31 cellular contexts compared by ENCODE assay signal in genomic region chr11:18548001-18548400, GRCh38. TPM values are rescaled to one million over a fixed set of nuclear protein-coding genes. Genes with fewer than 3 reads are reported as not detected.
"Had no signal": no experiment of that assay in that cellular context is flagged by ENCODE, and none has a peak within 500 bp of the region (broad histone marks: within the 10 kb centered on the region; RNA-seq: fewer than 3 reads in every experiment).

No MANE protein-coding gene starts in this region.

- ATAC-seq: activated naive CD4-positive, alpha-beta T cell treated with anti-CD3 and anti-CD28 coated beads, Interleukin-2, amount 50 U/mL, for 72 hours; activated naive CD8-positive, alpha-beta T cell treated with anti-CD3 and anti-CD28 coated beads, Interleukin-2, amount 50 U/mL, for 24 hours; activated T-cell treated with anti-CD3 and anti-CD28 coated beads, Interleukin-2, amount 50 U/mL, for 72 hours; body of pancreas; effector memory CD8-positive, alpha-beta T cell; gastroesophageal sphincter had no signal

- H3K9me3 Mint-ChIP-seq: activated CD4-positive, alpha-beta memory T cell treated with anti-CD3 and anti-CD28 coated beads, Interleukin-2, amount 10 ng/mL, durations not matched to agents 7 days and 5 days; activated CD4-positive, alpha-beta T cell treated with anti-CD3 and anti-CD28 coated beads, Interleukin-2, amount 10 ng/mL, durations not matched to agents 7 days and 5 days; activated naive CD4-positive, alpha-beta T cell treated with anti-CD3 and anti-CD28 coated beads, Interleukin-2, amount 10 ng/mL, durations not matched to agents 7 days and 5 days; activated naive CD4-positive, alpha-beta T cell treated with anti-CD3 and anti-CD28 coated beads, Interleukin-2, amount 50 U/mL, for 72 hours; activated naive CD8-positive, alpha-beta T cell treated with anti-CD3 and anti-CD28 coated beads, Interleukin-2, amount 50 U/mL, for 24 hours; activated T-cell treated with anti-CD3 and anti-CD28 coated beads, Interleukin-2, amount 50 U/mL, for 24 hours; activated T-cell treated with anti-CD3 and anti-CD28 coated beads, Interleukin-2, amount 50 U/mL, for 72 hours; effector memory CD8-positive, alpha-beta T cell had no signal

- H3K9me3 ChIP-seq: adrenal gland, body of pancreas, esophagus muscularis mucosa, gastroesophageal sphincter had no signal

- H3K4me1 Mint-ChIP-seq: activated CD4-positive, alpha-beta memory T cell treated with anti-CD3 and anti-CD28 coated beads, Interleukin-2, amount 10 ng/mL, durations not matched to agents 7 days and 5 days; activated CD4-positive, alpha-beta T cell treated with anti-CD3 and anti-CD28 coated beads, Interleukin-2, amount 10 ng/mL, durations not matched to agents 7 days and 5 days; activated naive CD4-positive, alpha-beta T cell treated with anti-CD3 and anti-CD28 coated beads, Interleukin-2, amount 10 ng/mL, durations not matched to agents 7 days and 5 days; activated naive CD8-positive, alpha-beta T cell treated with anti-CD3 and anti-CD28 coated beads, Interleukin-2, amount 50 U/mL, for 24 hours had no signal

- H3K4me3 Mint-ChIP-seq: activated CD4-positive, alpha-beta memory T cell treated with anti-CD3 and anti-CD28 coated beads, Interleukin-2, amount 10 ng/mL, durations not matched to agents 7 days and 5 days; activated CD4-positive, alpha-beta T cell treated with anti-CD3 and anti-CD28 coated beads, Interleukin-2, amount 10 ng/mL, durations not matched to agents 7 days and 5 days; activated naive CD4-positive, alpha-beta T cell treated with anti-CD3 and anti-CD28 coated beads, Interleukin-2, amount 10 ng/mL, durations not matched to agents 7 days and 5 days; activated naive CD8-positive, alpha-beta T cell treated with anti-CD3 and anti-CD28 coated beads, Interleukin-2, amount 50 U/mL, for 24 hours; activated T-cell treated with anti-CD3 and anti-CD28 coated beads, Interleukin-2, amount 50 U/mL, for 24 hours; activated T-cell treated with anti-CD3 and anti-CD28 coated beads, Interleukin-2, amount 50 U/mL, for 72 hours; effector memory CD8-positive, alpha-beta T cell had no signal

- H3K4me1 ChIP-seq: adrenal gland, body of pancreas, esophagus muscularis mucosa, gastroesophageal sphincter had no signal

- FAIRE-seq: colon had no signal

- H3K27me3 Mint-ChIP-seq: activated CD4-positive, alpha-beta memory T cell treated with anti-CD3 and anti-CD28 coated beads, Interleukin-2, amount 10 ng/mL, durations not matched to agents 7 days and 5 days; activated CD4-positive, alpha-beta T cell treated with anti-CD3 and anti-CD28 coated beads, Interleukin-2, amount 10 ng/mL, durations not matched to agents 7 days and 5 days; activated naive CD4-positive, alpha-beta T cell treated with anti-CD3 and anti-CD28 coated beads, Interleukin-2, amount 10 ng/mL, durations not matched to agents 7 days and 5 days; activated naive CD8-positive, alpha-beta T cell treated with anti-CD3 and anti-CD28 coated beads, Interleukin-2, amount 50 U/mL, for 24 hours; activated T-cell treated with anti-CD3 and anti-CD28 coated beads, Interleukin-2, amount 50 U/mL, for 24 hours; effector memory CD8-positive, alpha-beta T cell had no signal

- H3K27ac Mint-ChIP-seq: activated CD4-positive, alpha-beta memory T cell treated with anti-CD3 and anti-CD28 coated beads, Interleukin-2, amount 10 ng/mL, durations not matched to agents 7 days and 5 days; activated CD4-positive, alpha-beta T cell treated with anti-CD3 and anti-CD28 coated beads, Interleukin-2, amount 10 ng/mL, durations not matched to agents 7 days and 5 days; activated naive CD4-positive, alpha-beta T cell treated with anti-CD3 and anti-CD28 coated beads, Interleukin-2, amount 10 ng/mL, durations not matched to agents 7 days and 5 days; activated naive CD8-positive, alpha-beta T cell treated with anti-CD3 and anti-CD28 coated beads, Interleukin-2, amount 50 U/mL, for 24 hours; activated T-cell treated with anti-CD3 and anti-CD28 coated beads, Interleukin-2, amount 50 U/mL, for 24 hours; activated T-cell treated with anti-CD3 and anti-CD28 coated beads, Interleukin-2, amount 50 U/mL, for 72 hours had no signal

- H3K4me3 ChIP-seq: adrenal gland, body of pancreas, esophagus muscularis mucosa, gastroesophageal sphincter had no signal

- DNase-seq: activated CD4-positive, alpha-beta memory T cell treated with anti-CD3 and anti-CD28 coated beads, Interleukin-2, amount 10 ng/mL, durations not matched to agents 7 days and 5 days; activated CD4-positive, alpha-beta T cell treated with anti-CD3 and anti-CD28 coated beads for 4 hours; activated CD4-positive, alpha-beta T cell treated with anti-CD3 and anti-CD28 coated beads, Interleukin-2, amount 10 ng/mL, durations not matched to agents 7 days and 5 days; activated CD4-positive, alpha-beta T cell treated with anti-CD3 and anti-CD28 coated beads, Interleukin-2, amount 50 U/mL, for 4 hours; activated CD4-positive, CD25-positive, alpha-beta regulatory T cell; activated CD4-positive, CD25-positive, alpha-beta regulatory T cell treated with anti-CD3 and anti-CD28 coated beads, Interleukin-2, amount 50 U/mL, for 72 hours; activated CD8-positive, alpha-beta memory T cell treated with anti-CD3 and anti-CD28 coated beads, Interleukin-2, amount 50 U/mL, for 48 hours; activated gamma-delta T cell; activated naive CD4-positive, alpha-beta T cell; activated naive CD4-positive, alpha-beta T cell treated with anti-CD3 and anti-CD28 coated beads, Interleukin-2, amount 10 ng/mL, durations not matched to agents 7 days and 5 days; activated naive CD8-positive, alpha-beta T cell treated with anti-CD3 and anti-CD28 coated beads, Interleukin-2, amount 50 U/mL, for 24 hours; activated T-cell treated with anti-CD3 and anti-CD28 coated beads for 4 hours; activated T-cell treated with anti-CD3 and anti-CD28 coated beads, Interleukin-2, amount 50 U/mL, for 24 hours; activated T-cell treated with anti-CD3 and anti-CD28 coated beads, Interleukin-2, amount 50 U/mL, for 72 hours; adrenal gland; amygdala; aorta; body of pancreas; caudate nucleus; cortex of kidney; dermis blood vessel endothelial cell; effector CD4-positive, alpha-beta T cell; effector memory CD8-positive, alpha-beta T cell; erythroblast; foreskin melanocyte; T-helper 2 cell had no signal

- H3K36me3 Mint-ChIP-seq: activated naive CD4-positive, alpha-beta T cell treated with anti-CD3 and anti-CD28 coated beads, Interleukin-2, amount 50 U/mL, for 72 hours had no signal

RNA-seq across cellular contexts. Expression of gene MISFA, which starts 51.6 kb away (rescaled TPM):
- total RNA-seq: body of pancreas, glomerular endothelial cell had no signal
